8 cellular contexts compared by ENCODE assay signal in genomic region chr13:38872693-38873092, GRCh38.
DNase-seq lines count a peak whose midpoint lies in the region; ATAC-seq and TF ChIP-seq lines count a peak whose summit lies in the region.

No MANE protein-coding gene starts in this region.

- no peak overlapping the region for H3K4me3 ChIP-seq in BE2C (ENCODE audit: low read depth, low read length)
- no peak overlapping the region for H3K4me3 ChIP-seq in naive thymus-derived CD4-positive, alpha-beta T cell (ENCODE audit: low read length)

- H3K36me3 ChIP-seq in BE2C = no peaks in the 10 kb centered on the region
- no peaks in the 10 kb centered on the region for H3K36me3 ChIP-seq in naive thymus-derived CD4-positive, alpha-beta T cell (ENCODE audit: control insufficient read depth in 2 of 3, insufficient read depth in 3 of 3, low read length in 3 of 3)

- intact Hi-C loops in naive thymus-derived CD4-positive, alpha-beta T cell (cut with micrococcal nuclease) = loop anchor here in 1 of 2 donors (1.0 kb wide), 1 partner anchor 1798 kb away; no protein-coding TSS in a partner anchor

- peak; percentile 61 for DNase-seq in BE2C
- peak in 46 of 76 experiments; percentile 0 to 50 (median 18) for DNase-seq in HUDEP-2 (lab: John Stamatoyannopoulos, UW; ENCODE audit: unreplicated experiment in 76 of 76)
- DNase-seq in SW480 (ENCODE audit: low spot score) = peak; percentile 7
- peak; percentile 72 for DNase-seq in ecto neural progenitor cell (ENCODE audit: low spot score)
- peak in 6 of 9 donors; percentile 7 to 32 (median 12) for DNase-seq in naive thymus-derived CD4-positive, alpha-beta T cell
- no peak for DNase-seq in NK-92 (lab: John Stamatoyannopoulos, UW; ENCODE audit: unreplicated experiment)

- H3K27ac Mint-ChIP-seq in naive thymus-derived CD4-positive, alpha-beta T cell = no peak overlapping the region

- peak overlapping the region in 1 of 10 donors; percentile 27 for H3K4me3 Mint-ChIP-seq in naive thymus-derived CD4-positive, alpha-beta T cell

- no peaks in the 10 kb centered on the region for H3K36me3 Mint-ChIP-seq in naive thymus-derived CD4-positive, alpha-beta T cell

- no peaks in the 10 kb centered on the region for H3K4me1 ChIP-seq in BE2C
- no peaks in the 10 kb centered on the region for H3K4me1 ChIP-seq in naive thymus-derived CD4-positive, alpha-beta T cell (ENCODE audit: control insufficient read depth in 2 of 2, insufficient read depth in 2 of 2, low read length in 2 of 2)

- CTCF ChIA-PET in naive thymus-derived CD4-positive, alpha-beta T cell (lab: Charles Lee) = no interaction called here

- H3K27me3 ChIP-seq in BE2C = peaks cover 13% of the 10 kb centered on the region
- no peaks in the 10 kb centered on the region for H3K27me3 ChIP-seq in naive thymus-derived CD4-positive, alpha-beta T cell (ENCODE audit: control insufficient read depth in 2 of 2, insufficient read depth in 2 of 2, low read length in 2 of 2)

- peaks cover 11 to 34% (median 14%) of the 10 kb centered on the region in 5 donors for H3K27me3 Mint-ChIP-seq in naive thymus-derived CD4-positive, alpha-beta T cell

- POLR2A ChIA-PET in naive thymus-derived CD4-positive, alpha-beta T cell (lab: Charles Lee) = no interaction called here

- TF ChIP-seq CTCF in BE2C (IDR thresholded peaks at IDR 0.05; ENCODE audit: low read depth, low read length) = peak; percentile 86

- H3K9me3 Mint-ChIP-seq in naive thymus-derived CD4-positive, alpha-beta T cell = no peaks in the 10 kb centered on the region

- H3K9me3 ChIP-seq in BE2C = no peaks in the 10 kb centered on the region
- no peaks in the 10 kb centered on the region for H3K9me3 ChIP-seq in naive thymus-derived CD4-positive, alpha-beta T cell (ENCODE audit: control insufficient read depth in 2 of 3, low read length in 3 of 3)

- no peak overlapping the region for H3K27ac ChIP-seq in naive thymus-derived CD4-positive, alpha-beta T cell (ENCODE audit: low read depth, low read length)

- H3K4me1 Mint-ChIP-seq in naive thymus-derived CD4-positive, alpha-beta T cell = peaks cover 0 to 3% (median 0%) of the 10 kb centered on the region in 7 donors

- peak; percentile 78 for ATAC-seq in GM18873 (IDR thresholded peaks at IDR 0.05; ENCODE audit: low FRiP score, unreplicated experiment)
- ATAC-seq in naive thymus-derived CD4-positive, alpha-beta T cell = no peak
- ATAC-seq in HG02623 (IDR thresholded peaks at IDR 0.05; ENCODE audit: unreplicated experiment) = no peak
